15 cellular contexts compared by ENCODE assay signal in genomic region chr10:113103131-113103830, GRCh38.
DNase-seq lines count a peak whose midpoint lies in the region; ATAC-seq and TF ChIP-seq lines count a peak whose summit lies in the region.
"Had no signal": no experiment of that assay in that cellular context is flagged by ENCODE, and none has a peak within 500 bp of the region (broad histone marks: within the 10 kb centered on the region; RNA-seq: fewer than 3 reads in every experiment).

No MANE protein-coding gene starts in this region.

- no peaks in the 10 kb centered on the region for H3K9me3 ChIP-seq in osteoblast (ENCODE audit: low read depth, low read length)
- H3K9me3 ChIP-seq: thoracic aorta had no signal

- no peaks in the 10 kb centered on the region for H3K36me3 ChIP-seq in osteoblast (ENCODE audit: insufficient read depth, low read length)
- H3K36me3 ChIP-seq: brain microvascular endothelial cell, thoracic aorta had no signal

- H3K4me1 ChIP-seq in osteoblast (ENCODE audit: insufficient read depth, low read length), result peaks cover 24% of the 10 kb centered on the region

- peak overlapping the region; percentile 57 for H3K27ac ChIP-seq in osteoblast (ENCODE audit: low read depth, low read length)
- H3K27ac ChIP-seq: brain microvascular endothelial cell, KMS-11, thoracic aorta had no signal

- no peaks in the 10 kb centered on the region for H4K20me1 ChIP-seq in osteoblast (ENCODE audit: insufficient read depth, low read length)

- H3K79me2 ChIP-seq in osteoblast (ENCODE audit: insufficient read depth, low read length), result peaks cover 3% of the 10 kb centered on the region

- H2AFZ ChIP-seq in osteoblast (ENCODE audit: low read length), result no peak overlapping the region

- H3K27me3 ChIP-seq in osteoblast (ENCODE audit: insufficient read depth, low read length), result no peaks in the 10 kb centered on the region
- H3K27me3 ChIP-seq: brain microvascular endothelial cell had no signal

- DNase-seq in CMK (ENCODE audit: low read depth) (peak; percentile 5), Kasumi-1 (lab: John Stamatoyannopoulos, UW) (peak; percentile 14 to 39), amniotic epithelial cell (ENCODE audit: low read depth) (peak; percentile 27), osteoblast (ENCODE audit: insufficient read length, low spot score, missing footprints) (no peak), NK-92 (lab: John Stamatoyannopoulos, UW; ENCODE audit: unreplicated experiment) (no peak), DMS79 treated with DMSO at 0.1 percent for 48 hours (lab: John Stamatoyannopoulos, UW) (no peak)
- no peak for DNase-seq in stimulated activated CD8-positive, alpha-beta memory T cell treated with anti-CD3 and anti-CD28 coated beads, Interleukin-4, amount 100 ng/mL, for 48 hours
- DNase-seq: activated naive CD4-positive, alpha-beta T cell; brain microvascular endothelial cell; DMS79; glutamatergic neuron; NCI-H1694 treated with DMSO at 0.1 percent for 48 hours had no signal

- TF ChIP-seq CTCF in osteoblast (IDR thresholded peaks at IDR 0.05; ENCODE audit: extremely low read depth, low read depth, low read length), result no peak

- no peak for ATAC-seq in HG02588 (IDR thresholded peaks at IDR 0.05; ENCODE audit: unreplicated experiment)

- H3K4me3 ChIP-seq in osteoblast (ENCODE audit: insufficient read depth, low read length), result no peak overlapping the region
- H3K4me3 ChIP-seq: thoracic aorta had no signal

- H3K4me2 ChIP-seq in osteoblast (ENCODE audit: insufficient read depth, low read length), result peak overlapping the region; percentile 47
- H3K4me2 ChIP-seq: KMS-11 had no signal

Comparison
In these comparisons a context has a peak if more than half of its experiments do, and no peak if none do; other contexts are left out.
1. DNase-seq: peak in CMK (single experiment), Kasumi-1 (2 of 2) and amniotic epithelial cell (single experiment); none in osteoblast (single experiment), NK-92 (single experiment), stimulated activated CD8-positive, alpha-beta memory T cell treated with anti-CD3 and anti-CD28 coated beads, Interleukin-4, amount 100 ng/mL, for 48 hours (single experiment) and DMS79 treated with DMSO at 0.1 percent for 48 hours (single experiment).